ENCODE assay signal across 27 cellular contexts in the genomic region with DNA sequence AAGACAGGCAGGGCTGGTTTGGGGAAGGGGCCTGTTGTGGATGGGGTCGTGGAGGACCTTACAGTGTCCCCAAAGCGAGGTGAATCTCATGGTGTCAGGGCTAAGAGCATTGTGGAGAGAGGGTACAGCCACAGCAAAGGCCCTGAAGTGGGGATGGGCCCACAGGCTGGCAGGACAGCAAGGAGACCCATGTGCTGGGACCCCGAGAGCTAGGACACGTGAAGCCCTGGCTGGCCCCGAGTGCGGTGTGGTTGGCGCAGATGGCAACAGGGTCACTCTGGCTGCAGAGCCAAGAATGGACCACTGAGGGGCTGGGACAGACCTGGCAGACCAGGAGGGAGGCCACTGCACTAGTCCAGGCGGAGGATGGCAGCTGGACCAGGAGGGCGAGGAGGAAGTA.
"Had no signal": no experiment of that assay in that cellular context is flagged by ENCODE, and none has a peak within 500 bp of the region (broad histone marks: within the 10 kb centered on the region; RNA-seq: fewer than 3 reads in every experiment).

No MANE protein-coding gene starts in this region.

- H3K27ac Mint-ChIP-seq: activated CD4-positive, alpha-beta memory T cell treated with anti-CD3 and anti-CD28 coated beads, Interleukin-2, amount 10 ng/mL, durations not matched to agents 7 days and 5 days; activated CD4-positive, alpha-beta T cell treated with anti-CD3 and anti-CD28 coated beads, Interleukin-2, amount 10 ng/mL, durations not matched to agents 24 days and 14 days; activated naive CD4-positive, alpha-beta T cell treated with anti-CD3 and anti-CD28 coated beads, Interleukin-2, amount 10 ng/mL, durations not matched to agents 7 days and 5 days; activated naive CD8-positive, alpha-beta T cell treated with anti-CD3 and anti-CD28 coated beads, Interleukin-2, amount 10 ng/mL, durations not matched to agents 7 days and 5 days; activated T-cell treated with anti-CD3 and anti-CD28 coated beads, Interleukin-2, amount 50 U/mL, for 24 hours; mesothelial cell of epicardium; T-helper 1 cell treated with Interleukin-12 subunit alpha and Interleukin-12 subunit beta and Interleukin-4 antibody, amounts not matched to agents 30 μg/mL and 1 μg/mL, for 36 hours had no signal

- H2AFZ ChIP-seq: neural progenitor cell had no signal

- H3K9me3 Mint-ChIP-seq: activated CD4-positive, alpha-beta memory T cell treated with anti-CD3 and anti-CD28 coated beads, Interleukin-2, amount 10 ng/mL, durations not matched to agents 7 days and 5 days; activated CD4-positive, alpha-beta T cell treated with anti-CD3 and anti-CD28 coated beads, Interleukin-2, amount 10 ng/mL, durations not matched to agents 24 days and 14 days; activated naive CD4-positive, alpha-beta T cell treated with anti-CD3 and anti-CD28 coated beads, Interleukin-2, amount 10 ng/mL, durations not matched to agents 7 days and 5 days; activated naive CD8-positive, alpha-beta T cell treated with anti-CD3 and anti-CD28 coated beads, Interleukin-2, amount 10 ng/mL, durations not matched to agents 7 days and 5 days; activated T-cell treated with anti-CD3 and anti-CD28 coated beads, Interleukin-2, amount 50 U/mL, for 24 hours; central memory CD8-positive, alpha-beta T cell; mesothelial cell of epicardium; naive B cell; T-helper 1 cell treated with Interleukin-12 subunit alpha and Interleukin-12 subunit beta and Interleukin-4 antibody, amounts not matched to agents 30 μg/mL and 1 μg/mL, for 36 hours had no signal

- H3K4me1 ChIP-seq: breast epithelium, neural progenitor cell, upper lobe of right lung had no signal

- H3K9ac ChIP-seq: neural progenitor cell had no signal

- DNase-seq: activated CD4-positive, alpha-beta memory T cell treated with anti-CD3 and anti-CD28 coated beads, Interleukin-2, amount 10 ng/mL, durations not matched to agents 7 days and 5 days; activated CD4-positive, alpha-beta T cell treated with anti-CD3 and anti-CD28 coated beads, Interleukin-2, amount 10 ng/mL, durations not matched to agents 24 days and 14 days; activated CD8-positive, alpha-beta memory T cell treated with anti-CD3 and anti-CD28 coated beads, Interleukin-2, amount 50 U/mL, for 48 hours; activated gamma-delta T cell; activated naive CD4-positive, alpha-beta T cell treated with anti-CD3 and anti-CD28 coated beads, Interleukin-2, amount 10 ng/mL, durations not matched to agents 7 days and 5 days; activated naive CD8-positive, alpha-beta T cell treated with anti-CD3 and anti-CD28 coated beads, Interleukin-2, amount 10 ng/mL, durations not matched to agents 7 days and 5 days; activated T-cell treated with anti-CD3 and anti-CD28 coated beads, Interleukin-2, amount 50 U/mL, for 24 hours; dermis blood vessel endothelial cell; effector CD8-positive, alpha-beta T cell; glutamatergic neuron; islet precursor cell; left cardiac atrium; mammary epithelial cell; naive B cell; posterior cingulate gyrus; stimulated activated CD4-positive, alpha-beta T cell treated with anti-CD3 and anti-CD28 coated beads, Interleukin-2, amount 100 ng/mL, for 48 hours; stimulated activated naive CD8-positive, alpha-beta T cell treated with anti-CD3 and anti-CD28 coated beads, Interleukin-15, Interleukin-2, amounts not matched to agents 100 U/mL and 50 U/mL, for 24 hours; SW 1271; T-helper 9 cell; upper lobe of right lung had no signal

- H3K4me1 Mint-ChIP-seq: activated CD4-positive, alpha-beta memory T cell treated with anti-CD3 and anti-CD28 coated beads, Interleukin-2, amount 10 ng/mL, durations not matched to agents 7 days and 5 days; activated CD4-positive, alpha-beta T cell treated with anti-CD3 and anti-CD28 coated beads, Interleukin-2, amount 10 ng/mL, durations not matched to agents 24 days and 14 days; activated naive CD4-positive, alpha-beta T cell treated with anti-CD3 and anti-CD28 coated beads, Interleukin-2, amount 10 ng/mL, durations not matched to agents 7 days and 5 days; activated naive CD8-positive, alpha-beta T cell treated with anti-CD3 and anti-CD28 coated beads, Interleukin-2, amount 10 ng/mL, durations not matched to agents 7 days and 5 days; central memory CD8-positive, alpha-beta T cell had no signal

- H3K27me3 Mint-ChIP-seq: activated CD4-positive, alpha-beta memory T cell treated with anti-CD3 and anti-CD28 coated beads, Interleukin-2, amount 10 ng/mL, durations not matched to agents 7 days and 5 days; activated CD4-positive, alpha-beta T cell treated with anti-CD3 and anti-CD28 coated beads, Interleukin-2, amount 10 ng/mL, durations not matched to agents 24 days and 14 days; activated naive CD4-positive, alpha-beta T cell treated with anti-CD3 and anti-CD28 coated beads, Interleukin-2, amount 10 ng/mL, durations not matched to agents 7 days and 5 days; activated naive CD8-positive, alpha-beta T cell treated with anti-CD3 and anti-CD28 coated beads, Interleukin-2, amount 10 ng/mL, durations not matched to agents 7 days and 5 days; activated T-cell treated with anti-CD3 and anti-CD28 coated beads, Interleukin-2, amount 50 U/mL, for 24 hours; central memory CD8-positive, alpha-beta T cell; naive B cell had no signal

- H3K36me3 Mint-ChIP-seq: activated naive CD4-positive, alpha-beta T cell treated with anti-CD3 and anti-CD28 coated beads, Interleukin-2, amount 10 ng/mL, durations not matched to agents 7 days and 5 days; activated naive CD8-positive, alpha-beta T cell treated with anti-CD3 and anti-CD28 coated beads, Interleukin-2, amount 10 ng/mL, durations not matched to agents 7 days and 5 days; mesothelial cell of epicardium; naive B cell; neural progenitor cell had no signal

- H3K36me3 ChIP-seq: breast epithelium, neural progenitor cell, upper lobe of right lung had no signal

- H3K4me3 Mint-ChIP-seq: activated CD4-positive, alpha-beta memory T cell treated with anti-CD3 and anti-CD28 coated beads, Interleukin-2, amount 10 ng/mL, durations not matched to agents 7 days and 5 days; activated CD4-positive, alpha-beta T cell treated with anti-CD3 and anti-CD28 coated beads, Interleukin-2, amount 10 ng/mL, durations not matched to agents 24 days and 14 days; activated naive CD4-positive, alpha-beta T cell treated with anti-CD3 and anti-CD28 coated beads, Interleukin-2, amount 10 ng/mL, durations not matched to agents 7 days and 5 days; activated naive CD8-positive, alpha-beta T cell treated with anti-CD3 and anti-CD28 coated beads, Interleukin-2, amount 10 ng/mL, durations not matched to agents 7 days and 5 days; activated T-cell treated with anti-CD3 and anti-CD28 coated beads, Interleukin-2, amount 50 U/mL, for 24 hours; central memory CD8-positive, alpha-beta T cell; mesothelial cell of epicardium; naive B cell; neural progenitor cell; T-helper 1 cell treated with Interleukin-12 subunit alpha and Interleukin-12 subunit beta and Interleukin-4 antibody, amounts not matched to agents 30 μg/mL and 1 μg/mL, for 36 hours had no signal

- H3K4me2 ChIP-seq: neural progenitor cell had no signal

- H3K9me3 ChIP-seq: breast epithelium, upper lobe of right lung had no signal

- H3K27me3 ChIP-seq: breast epithelium, upper lobe of right lung had no signal

- H3K27ac ChIP-seq: breast epithelium, neural progenitor cell, upper lobe of right lung, VCaP had no signal

- ATAC-seq: activated CD4-positive, CD25-positive, alpha-beta regulatory T cell treated with anti-CD3 and anti-CD28 coated beads, Interleukin-2, amount 50 U/mL, for 24 hours; left cardiac atrium; stimulated activated naive CD8-positive, alpha-beta T cell treated with anti-CD3 and anti-CD28 coated beads, Interleukin-15, Interleukin-2, amounts not matched to agents 100 U/mL and 50 U/mL, for 24 hours; upper lobe of right lung had no signal

- H3K4me3 ChIP-seq: breast epithelium, neural progenitor cell, upper lobe of right lung had no signal
